ENCODE assay signal across 20 cellular contexts in genomic region chr6:22471369-22471690, GRCh38.
DNase-seq lines count a peak whose midpoint lies in the region; ATAC-seq and TF ChIP-seq lines count a peak whose summit lies in the region.
"Had no signal": no experiment of that assay in that cellular context is flagged by ENCODE, and none has a peak within 500 bp of the region (broad histone marks: within the 10 kb centered on the region; RNA-seq: fewer than 3 reads in every experiment).

No MANE protein-coding gene starts in this region.

- no peaks in the 10 kb centered on the region for H3K36me3 Mint-ChIP-seq in osteocyte (ENCODE audit: unreplicated experiment)
- H3K36me3 Mint-ChIP-seq: activated naive CD8-positive, alpha-beta T cell treated with anti-CD3 and anti-CD28 coated beads for 36 hours had no signal

- BruUV-seq in A673 (replicated peaks; lab: Mats Ljungman, UMichigan): no TSS peak

- DNase-seq in BE2C (no peak), left ventricle myocardium inferior (no peak), osteocyte (ENCODE audit: extremely low spot score, unreplicated experiment) (no peak), GM20000 (ENCODE audit: low spot score) (no peak), COR-L47 (lab: John Stamatoyannopoulos, UW) (no peak), A673 (ENCODE audit: low spot score) (no peak)
- DNase-seq: activated CD8-positive, alpha-beta T cell treated with anti-CD3 and anti-CD28 coated beads, Interleukin-2, amount 10 ng/mL, durations not matched to agents 7 days and 5 days; activated naive CD8-positive, alpha-beta T cell treated with anti-CD3 and anti-CD28 coated beads for 36 hours; HCEC 1CT; islet precursor cell; midbrain; NCI-H510A; SIG-M5; stimulated activated CD4-positive, alpha-beta T cell treated with anti-CD3 and anti-CD28 coated beads, Interleukin-1b, Interleukin-23, amount 100 ng/mL, for 48 hours; stimulated activated naive CD8-positive, alpha-beta T cell treated with anti-CD3 and anti-CD28 coated beads, Interleukin-15, amount 100 ng/mL, for 72 hours; T-helper 2 cell had no signal

- H3K27me3 ChIP-seq in BE2C (no peaks in the 10 kb centered on the region), left ventricle myocardium inferior (ENCODE audit: low read depth) (no peaks in the 10 kb centered on the region), A673 (replicated peaks; ENCODE audit: insufficient read depth, low read depth, low read length, poor library complexity) (no peaks in the 10 kb centered on the region)
- H3K27me3 ChIP-seq: esophagus muscularis mucosa had no signal

- ATAC-seq in SK-N-SH treated with all-trans-retinoic acid at 6 μM for 48 hours (peak; percentile 65), GM21367 (IDR thresholded peaks at IDR 0.05; ENCODE audit: unreplicated experiment) (no peak)
- ATAC-seq: activated CD8-positive, alpha-beta T cell treated with anti-CD3 and anti-CD28 coated beads, Interleukin-2, amount 10 ng/mL, durations not matched to agents 7 days and 5 days; K562; stimulated activated naive CD8-positive, alpha-beta T cell treated with anti-CD3 and anti-CD28 coated beads, Interleukin-15, amount 100 ng/mL, for 72 hours had no signal

- CTCF ChIA-PET in A673 (lab: Charles Lee): no interaction called here

- peak overlapping the region; percentile 81 for H3K27ac Mint-ChIP-seq in osteocyte (ENCODE audit: unreplicated experiment)
- H3K27ac Mint-ChIP-seq: activated CD8-positive, alpha-beta T cell treated with anti-CD3 and anti-CD28 coated beads, Interleukin-2, amount 10 ng/mL, durations not matched to agents 7 days and 5 days; activated naive CD8-positive, alpha-beta T cell treated with anti-CD3 and anti-CD28 coated beads for 36 hours; stimulated activated naive CD8-positive, alpha-beta T cell treated with anti-CD3 and anti-CD28 coated beads, Interleukin-15, amount 100 ng/mL, for 72 hours had no signal

- H3K4me1 Mint-ChIP-seq in osteocyte (ENCODE audit: unreplicated experiment): peaks cover 46% of the 10 kb centered on the region
- H3K4me1 Mint-ChIP-seq: activated naive CD8-positive, alpha-beta T cell treated with anti-CD3 and anti-CD28 coated beads for 36 hours; stimulated activated naive CD8-positive, alpha-beta T cell treated with anti-CD3 and anti-CD28 coated beads, Interleukin-15, amount 100 ng/mL, for 72 hours had no signal

- no peaks in the 10 kb centered on the region for H3K27me3 Mint-ChIP-seq in osteocyte (ENCODE audit: unreplicated experiment)
- H3K27me3 Mint-ChIP-seq: activated naive CD8-positive, alpha-beta T cell treated with anti-CD3 and anti-CD28 coated beads for 36 hours; stimulated activated naive CD8-positive, alpha-beta T cell treated with anti-CD3 and anti-CD28 coated beads, Interleukin-15, amount 100 ng/mL, for 72 hours had no signal

- POLR2A ChIA-PET in A673 (lab: Charles Lee; ENCODE audit: low non-redundant PET): no interaction called here

- intact Hi-C loops in left ventricle myocardium inferior (cut with micrococcal nuclease) (no loop called here), A673 (cut with micrococcal nuclease; ENCODE audit: unreplicated experiment) (no loop called here)

- no peaks in the 10 kb centered on the region for H3K9me3 ChIP-seq in BE2C
- H3K9me3 ChIP-seq in left ventricle myocardium inferior (replicated peaks): no peaks in the 10 kb centered on the region
- no peaks in the 10 kb centered on the region for H3K9me3 ChIP-seq in A673 (ENCODE audit: low read depth, low read length, poor library complexity, severe bottlenecking)
- H3K9me3 ChIP-seq: esophagus muscularis mucosa had no signal

- peaks cover 13% of the 10 kb centered on the region; the same call in 1 of the 2 replicates for H3K4me1 ChIP-seq in BE2C
- H3K4me1 ChIP-seq in left ventricle myocardium inferior: peaks cover 43% of the 10 kb centered on the region
- no peaks in the 10 kb centered on the region for H3K4me1 ChIP-seq in A673 (ENCODE audit: insufficient read depth, low read length, poor library complexity, severe bottlenecking)

- H3K36me3 ChIP-seq in BE2C: no peaks in the 10 kb centered on the region
- H3K36me3 ChIP-seq in left ventricle myocardium inferior: no peaks in the 10 kb centered on the region
- no peaks in the 10 kb centered on the region for H3K36me3 ChIP-seq in A673 (ENCODE audit: insufficient read depth, low read length, poor library complexity, severe bottlenecking)
- H3K36me3 ChIP-seq: esophagus muscularis mucosa had no signal

- H3K4me3 ChIP-seq in BE2C (ENCODE audit: low read depth, low read length) (peak overlapping the region; percentile 17), left ventricle myocardium inferior (peak overlapping the region; percentile 20), A673 (ENCODE audit: low read depth, low read length, poor library complexity, severe bottlenecking) (no peak overlapping the region)
- H3K4me3 ChIP-seq: K562 had no signal

- TF ChIP-seq CTCF in BE2C (IDR thresholded peaks at IDR 0.05; ENCODE audit: low read depth, low read length) (no peak), left ventricle myocardium inferior (IDR thresholded peaks at IDR 0.05; ENCODE audit: borderline replicate concordance) (no peak), osteocyte (IDR thresholded peaks at IDR 0.05) (no peak), GM20000 (IDR thresholded peaks at IDR 0.05; ENCODE audit: extremely low read depth, missing control alignments) (no peak), A673 (conservative IDR thresholded peaks at IDR 0.05; ENCODE audit: low read depth, low read length) (no peak)

- no peak overlapping the region for H3K4me3 Mint-ChIP-seq in osteocyte (ENCODE audit: unreplicated experiment)
- H3K4me3 Mint-ChIP-seq: activated CD8-positive, alpha-beta T cell treated with anti-CD3 and anti-CD28 coated beads, Interleukin-2, amount 10 ng/mL, durations not matched to agents 7 days and 5 days; activated naive CD8-positive, alpha-beta T cell treated with anti-CD3 and anti-CD28 coated beads for 36 hours; stimulated activated naive CD8-positive, alpha-beta T cell treated with anti-CD3 and anti-CD28 coated beads, Interleukin-15, amount 100 ng/mL, for 72 hours had no signal

- peak overlapping the region; percentile 77 for H3K27ac ChIP-seq in left ventricle myocardium inferior (replicated peaks)
- H3K27ac ChIP-seq in A673 (ENCODE audit: low read depth, low read length, poor library complexity, severe bottlenecking): no peak overlapping the region

- H3K9me3 Mint-ChIP-seq in osteocyte (ENCODE audit: unreplicated experiment): peaks cover 4% of the 10 kb centered on the region

TF ChIP-seq in SK-N-SH treated with all-trans-retinoic acid at 6 μM for 48 hours, 23 proteins besides CTCF, POLR2A, EP300 and RAD21 (continues in another document):
- no peak for TF ChIP-seq ESRRG (CRISPR knock-in tag; IDR thresholded peaks at IDR 0.05)
- TF ChIP-seq SNAI2 (CRISPR knock-in tag; IDR thresholded peaks at IDR 0.05): no peak
- no peak for TF ChIP-seq PPARA (CRISPR knock-in tag; IDR thresholded peaks at IDR 0.05; ENCODE audit: borderline replicate concordance)
- TF ChIP-seq, protein P1, sequence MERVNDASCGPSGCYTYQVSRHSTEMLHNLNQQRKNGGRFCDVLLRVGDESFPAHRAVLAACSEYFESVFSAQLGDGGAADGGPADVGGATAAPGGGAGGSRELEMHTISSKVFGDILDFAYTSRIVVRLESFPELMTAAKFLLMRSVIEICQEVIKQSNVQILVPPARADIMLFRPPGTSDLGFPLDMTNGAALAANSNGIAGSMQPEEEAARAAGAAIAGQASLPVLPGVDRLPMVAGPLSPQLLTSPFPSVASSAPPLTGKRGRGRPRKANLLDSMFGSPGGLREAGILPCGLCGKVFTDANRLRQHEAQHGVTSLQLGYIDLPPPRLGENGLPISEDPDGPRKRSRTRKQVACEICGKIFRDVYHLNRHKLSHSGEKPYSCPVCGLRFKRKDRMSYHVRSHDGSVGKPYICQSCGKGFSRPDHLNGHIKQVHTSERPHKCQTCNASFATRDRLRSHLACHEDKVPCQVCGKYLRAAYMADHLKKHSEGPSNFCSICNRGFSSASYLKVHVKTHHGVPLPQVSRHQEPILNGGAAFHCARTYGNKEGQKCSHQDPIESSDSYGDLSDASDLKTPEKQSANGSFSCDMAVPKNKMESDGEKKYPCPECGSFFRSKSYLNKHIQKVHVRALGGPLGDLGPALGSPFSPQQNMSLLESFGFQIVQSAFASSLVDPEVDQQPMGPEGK (CRISPR knock-in tag; IDR thresholded peaks at IDR 0.05; ENCODE audit: borderline replicate concordance): no peak
- no peak for TF ChIP-seq TCF4 (CRISPR knock-in tag; IDR thresholded peaks at IDR 0.05; ENCODE audit: borderline replicate concordance)
- no peak for TF ChIP-seq GLIS3 (CRISPR knock-in tag; IDR thresholded peaks at IDR 0.05)
- no peak for TF ChIP-seq ISL1 (CRISPR knock-in tag; IDR thresholded peaks at IDR 0.05)
- no peak for TF ChIP-seq CSDC2 (CRISPR knock-in tag; IDR thresholded peaks at IDR 0.05)
- no peak for TF ChIP-seq CREB5 (CRISPR knock-in tag; IDR thresholded peaks at IDR 0.05; ENCODE audit: low read depth)
- no peak for TF ChIP-seq ZC3H10 (CRISPR knock-in tag; IDR thresholded peaks at IDR 0.05)
- no peak for TF ChIP-seq ZFP3 (CRISPR knock-in tag; IDR thresholded peaks at IDR 0.05)
